Comparison of ENCODE assay signal across 13 cellular contexts in the genomic region with DNA sequence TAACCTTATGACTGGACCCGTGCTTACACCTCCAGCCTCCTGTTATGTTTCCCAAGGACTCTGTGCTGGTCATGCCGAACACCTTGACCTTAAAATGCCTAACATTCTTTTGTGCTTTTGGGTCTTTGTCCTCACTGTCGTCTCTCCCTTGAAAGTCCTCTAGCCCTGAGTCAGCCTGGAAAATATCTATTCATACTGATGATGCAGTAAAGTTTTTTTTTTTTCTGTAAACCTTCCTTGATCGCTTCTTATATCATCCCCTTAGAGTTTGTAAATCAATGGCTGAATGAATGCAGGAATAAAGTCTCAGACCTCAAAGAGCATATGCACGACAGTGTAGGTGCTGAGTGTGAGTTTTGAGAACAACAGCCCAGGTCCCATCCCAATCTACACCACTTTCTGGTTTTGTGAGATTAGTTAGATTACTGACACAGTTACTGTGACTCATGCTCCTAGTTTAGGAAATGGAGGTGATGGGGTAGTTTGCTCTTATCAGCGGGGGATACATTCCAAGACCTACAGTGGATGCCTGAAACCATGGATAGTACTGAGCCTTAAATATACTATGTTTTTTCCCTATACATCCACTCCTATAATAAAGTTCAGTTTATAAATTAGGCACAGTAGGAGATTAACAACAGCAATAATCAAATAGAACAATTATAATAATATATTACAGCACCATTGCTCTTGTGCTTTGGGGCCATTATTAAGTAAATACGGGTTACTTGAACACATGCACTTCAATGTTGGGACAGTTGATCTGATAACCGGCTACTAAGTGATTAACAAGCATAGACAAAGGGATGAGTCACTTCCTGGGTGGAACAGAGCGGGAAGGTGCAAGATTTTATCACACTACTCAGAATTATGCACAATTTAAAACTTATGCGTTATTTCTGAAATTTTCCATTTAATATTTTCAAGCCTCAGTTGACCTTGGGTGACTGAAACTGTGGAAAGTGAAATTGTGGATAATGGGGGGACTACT. TPM values are rescaled to one million over a fixed set of nuclear protein-coding genes. Genes with fewer than 3 reads are reported as not detected.
DNase-seq lines count a peak whose midpoint lies in the region; ATAC-seq and TF ChIP-seq lines count a peak whose summit lies in the region.
"Had no signal": no experiment of that assay in that cellular context is flagged by ENCODE, and none has a peak within 500 bp of the region (broad histone marks: within the 10 kb centered on the region; RNA-seq: fewer than 3 reads in every experiment).

No MANE protein-coding gene starts in this region.

- no peak overlapping the region for H3K4me3 ChIP-seq in body of pancreas
- H3K4me3 ChIP-seq in neutrophil (ENCODE audit: low read depth in 1 of 2, low read length in 1 of 2): no peak overlapping the region
- H3K4me3 ChIP-seq: thoracic aorta had no signal

- TF ChIP-seq CTCF in body of pancreas (IDR thresholded peaks at IDR 0.05): no peak
- TF ChIP-seq CTCF in neutrophil (IDR thresholded peaks at IDR 0.05): no peak
- no peak for TF ChIP-seq CTCF in GM10266 (IDR thresholded peaks at IDR 0.05; ENCODE audit: control insufficient read depth, insufficient read depth, low read depth, missing control alignments)

- peak; percentile 33 for ATAC-seq in body of pancreas
- ATAC-seq: left ventricle myocardium superior had no signal

- H3K27ac ChIP-seq in body of pancreas (no peak overlapping the region), neutrophil (peak overlapping the region; percentile 29)
- H3K27ac ChIP-seq: thoracic aorta had no signal

- no peaks in the 10 kb centered on the region for H3K9me3 ChIP-seq in body of pancreas
- H3K9me3 ChIP-seq in neutrophil: no peaks in the 10 kb centered on the region
- H3K9me3 ChIP-seq: thoracic aorta had no signal

- peak; percentile 11 for DNase-seq in activated CD4-positive, alpha-beta T cell treated with anti-CD3 and anti-CD28 coated beads for 48 hours
- DNase-seq in activated CD4-positive, alpha-beta T cell treated with anti-CD3 and anti-CD28 coated beads, Interleukin-2, amount 50 U/mL, for 4 hours: no peak
- DNase-seq in NCI-H226 (peak; percentile 62), body of pancreas (no peak), HK-2 (ENCODE audit: unreplicated experiment) (no peak), AG20443 (ENCODE audit: low spot score) (no peak), GM10266 (ENCODE audit: extremely low spot score) (no peak)
- DNase-seq: KBM-7, left ventricle myocardium superior had no signal

- no peaks in the 10 kb centered on the region for H3K27me3 ChIP-seq in body of pancreas
- no peaks in the 10 kb centered on the region for H3K27me3 ChIP-seq in neutrophil

- no peak for TF ChIP-seq POLR2A in body of pancreas (IDR thresholded peaks at IDR 0.05)

- 60 to 61% methylated on average over 10 of the region's 10 CpGs for WGBS in body of pancreas, 2 donors

- H3K36me3 ChIP-seq in body of pancreas (replicated peaks in 1 of 2; ENCODE audit: insufficient read depth in 1 of 2, low read depth in 2 of 2) (no peaks in the 10 kb centered on the region), neutrophil (peaks cover 29% of the 10 kb centered on the region)
- H3K36me3 ChIP-seq: thoracic aorta had no signal

- H3K4me1 ChIP-seq in body of pancreas (peaks cover 19% of the 10 kb centered on the region), neutrophil (ENCODE audit: control insufficient read depth in 1 of 2, insufficient read depth in 1 of 2, low read depth in 1 of 2, low read length in 1 of 2) (peaks cover 31 to 39% of the 10 kb centered on the region in 2 experiments)

- intact Hi-C loops in body of pancreas (cut with DNase I): no loop called here

RNA-seq across cellular contexts. Expression of a gene that starts 8.5 kb away (rescaled TPM):
- 1 to 10 TPM in 1 of 2 donors, not detected in 1; 1.3 TPM for total RNA-seq in body of pancreas
- total RNA-seq: H4, left ventricle myocardium superior, OCI-LY7, thoracic aorta had no signal

RNA-seq across cellular contexts. Expression of a gene that starts 12.4 kb away (rescaled TPM):
- not detected for total RNA-seq in body of pancreas
- total RNA-seq: H4, left ventricle myocardium superior, OCI-LY7 had no signal

RNA-seq across cellular contexts. Expression of a gene that starts 20.8 kb away (rescaled TPM):
- total RNA-seq in body of pancreas: not detected
- total RNA-seq: H4, left ventricle myocardium superior, OCI-LY7, thoracic aorta had no signal

RNA-seq across cellular contexts. Expression of a gene that starts 47.2 kb away (rescaled TPM):
- 10 to 100 TPM; 29.7 to 31.1 TPM for total RNA-seq in body of pancreas

Comparison
In these comparisons a context has a peak if more than half of its experiments do, and no peak if none do; other contexts are left out.
1. DNase-seq: peak in activated CD4-positive, alpha-beta T cell treated with anti-CD3 and anti-CD28 coated beads for 48 hours (single experiment) and NCI-H226 (single experiment); none in activated CD4-positive, alpha-beta T cell treated with anti-CD3 and anti-CD28 coated beads, Interleukin-2, amount 50 U/mL, for 4 hours (0 of 2), body of pancreas (0 of 4), HK-2 (single experiment), AG20443 (single experiment) and GM10266 (single experiment).